Comparison of ENCODE assay signal across 8 cellular contexts in genomic region chr7:151083071-151083823, GRCh38. TPM values are rescaled to one million over a fixed set of nuclear protein-coding genes. Genes with fewer than 3 reads are reported as not detected.
DNase-seq lines count a peak whose midpoint lies in the region; ATAC-seq, FAIRE-seq and TF ChIP-seq lines count a peak whose summit lies in the region.

Gene TMUB1, minus strand, starts transcription at chr7:151083493. Its CDS starts 930 bp downstream, at chr7:151082563.

- H3K4me3 ChIP-seq in AG10803 (ENCODE audit: low read length), result peak within 1 kb of the TSS; percentile 77
- peak within 1 kb of the TSS; percentile 48 to 76 (median 62) for H3K4me3 ChIP-seq in endothelial cell of umbilical vein (replicated peaks in 1 of 3; ENCODE audit: insufficient read depth in 1 of 3, low read depth in 1 of 3, low read length in 3 of 3)
- H3K4me3 ChIP-seq in muscle layer of duodenum (ENCODE audit: low read depth in 1 of 2, low read length in 2 of 2), result peak within 1 kb of the TSS; percentile 74 to 89

- H3K27ac ChIP-seq in endothelial cell of umbilical vein (ENCODE audit: insufficient read depth, low read depth, low read length), result peak within 1 kb of the TSS; percentile 45
- H3K27ac ChIP-seq in muscle layer of duodenum (ENCODE audit: low read length), result peak within 1 kb of the TSS; percentile 77

- no TSS peak for BruUV-seq in endothelial cell of umbilical vein (replicated peaks; lab: Mats Ljungman, UMichigan)

- CTCF ChIA-PET in activated CD8-positive, alpha-beta memory T cell treated with anti-CD3 and anti-CD28 coated beads, Interleukin-2, amount 10 ng/mL, durations not matched to agents 7 days and 5 days (lab: Charles Lee), result interaction anchor here (0.6 to 3.4 kb wide), 9 partner anchors 16 to 75 kb away, joined by 3 to 15 read pairs (median 3); partner anchors contain the start of genes ABCB8 and SLC4A2
- CTCF ChIA-PET in endothelial cell of umbilical vein (lab: Charles Lee), result interaction anchor here (0.6 to 1.0 kb wide), 2 partner anchors 40 to 271 kb away, joined by 3 read pairs; no protein-coding TSS in a partner anchor

- H3K9me1 ChIP-seq in endothelial cell of umbilical vein (replicated peaks; ENCODE audit: control insufficient read depth, extremely low read depth, insufficient read depth, low read length), result no peaks in the 10 kb centered on the region

- TF ChIP-seq POLR2A in GM18951 (IDR thresholded peaks at IDR 0.05; ENCODE audit: extremely low read depth, insufficient read depth, insufficient read length), result peak; percentile 75
- TF ChIP-seq POLR2A in endothelial cell of umbilical vein (IDR thresholded peaks at IDR 0.05; ENCODE audit: low read depth, low read length), result peak; percentile 27

- H3K27me3 ChIP-seq in endothelial cell of umbilical vein (ENCODE audit: control insufficient read depth in 2 of 2, insufficient read depth in 2 of 2, low read length in 2 of 2), result no peaks in the 10 kb centered on the region
- no peaks in the 10 kb centered on the region for H3K27me3 ChIP-seq in muscle layer of duodenum (ENCODE audit: low read depth, low read length)

- intact Hi-C loops in endothelial cell of umbilical vein (cut with micrococcal nuclease), result no loop called here

- dilution Hi-C loops in endothelial cell of umbilical vein (cut with MboI; ENCODE audit: extremely low pct_ligation_motif_present, low sequenced_read_pairs), result no loop called here

- no peaks in the 10 kb centered on the region for H3K36me3 ChIP-seq in endothelial cell of umbilical vein (ENCODE audit: control insufficient read depth in 2 of 2, extremely low read depth in 1 of 2, insufficient read depth in 2 of 2, low read length in 2 of 2)
- H3K36me3 ChIP-seq in muscle layer of duodenum (ENCODE audit: control insufficient read depth in 1 of 2, insufficient read depth in 2 of 2, low read length in 2 of 2), result no peaks in the 10 kb centered on the region

- POLR2A ChIA-PET in endothelial cell of umbilical vein (lab: Charles Lee), result interaction anchor here (0.6 kb wide), 1 partner anchor 52 kb away, joined by 4 read pairs; no protein-coding TSS in a partner anchor

- peak within 1 kb of the TSS; percentile 94 for H3K27ac Mint-ChIP-seq in activated CD8-positive, alpha-beta memory T cell treated with anti-CD3 and anti-CD28 coated beads, Interleukin-2, amount 10 ng/mL, durations not matched to agents 7 days and 5 days

- H3K4me3 Mint-ChIP-seq in activated CD8-positive, alpha-beta memory T cell treated with anti-CD3 and anti-CD28 coated beads, Interleukin-2, amount 10 ng/mL, durations not matched to agents 7 days and 5 days, result peak within 1 kb of the TSS; percentile 95

- FAIRE-seq in endothelial cell of umbilical vein (lab: Jason Lieb, UNC), result peak; percentile 42

- peaks cover 43% of the 10 kb centered on the region for H3K79me2 ChIP-seq in endothelial cell of umbilical vein (ENCODE audit: control insufficient read depth, insufficient read depth, low read length)

- peak within 1 kb of the TSS; percentile 71 for H3K4me2 ChIP-seq in endothelial cell of umbilical vein (ENCODE audit: insufficient read depth, low read length)

- H3K9ac ChIP-seq in endothelial cell of umbilical vein (replicated peaks; ENCODE audit: extremely low read depth, insufficient read depth, low read length), result peak within 1 kb of the TSS; percentile 35

- H3K36me3 Mint-ChIP-seq in activated CD8-positive, alpha-beta memory T cell treated with anti-CD3 and anti-CD28 coated beads, Interleukin-2, amount 10 ng/mL, durations not matched to agents 7 days and 5 days, result peaks cover 4% of the 10 kb centered on the region

- peaks cover 52% of the 10 kb centered on the region for H3K4me1 Mint-ChIP-seq in activated CD8-positive, alpha-beta memory T cell treated with anti-CD3 and anti-CD28 coated beads, Interleukin-2, amount 10 ng/mL, durations not matched to agents 7 days and 5 days

- peaks cover 14% of the 10 kb centered on the region for H3K27me3 Mint-ChIP-seq in activated CD8-positive, alpha-beta memory T cell treated with anti-CD3 and anti-CD28 coated beads, Interleukin-2, amount 10 ng/mL, durations not matched to agents 7 days and 5 days

- no peaks in the 10 kb centered on the region for H3K9me3 Mint-ChIP-seq in activated CD8-positive, alpha-beta memory T cell treated with anti-CD3 and anti-CD28 coated beads, Interleukin-2, amount 10 ng/mL, durations not matched to agents 7 days and 5 days (ENCODE audit: low read depth)

- in situ Hi-C loops in GM18951 (cut with MboI; ENCODE audit: low sequenced_read_pairs, unreplicated experiment), result no loop called here

- DNase-seq in AG10803 (ENCODE audit: low read depth), result peak; percentile 42
- DNase-seq in NCI-H82 (lab: John Stamatoyannopoulos, UW), result peak; percentile 90
- peak; percentile 88 for DNase-seq in activated CD8-positive, alpha-beta memory T cell treated with anti-CD3 and anti-CD28 coated beads, Interleukin-2, amount 10 ng/mL, durations not matched to agents 7 days and 5 days
- DNase-seq in endothelial cell of umbilical vein (ENCODE audit: low read depth, low spot score), result peak; percentile 63
- peak; percentile 69 to 87 for DNase-seq in stimulated activated CD8-positive, alpha-beta memory T cell treated with anti-CD3 and anti-CD28 coated beads, Interleukin-7, amount 100 ng/mL, for 4 hours (ENCODE audit: low read depth in 2 of 2)

- no peaks in the 10 kb centered on the region for H4K20me1 ChIP-seq in endothelial cell of umbilical vein (replicated peaks; ENCODE audit: control insufficient read depth, extremely low read depth, insufficient read depth, low read length)

- peak within 1 kb of the TSS; percentile 85 for H2AFZ ChIP-seq in endothelial cell of umbilical vein (ENCODE audit: low read depth, low read length)

- TF ChIP-seq CTCF in AG10803 (conservative IDR thresholded peaks at IDR 0.05; ENCODE audit: low read length) (no peak), endothelial cell of umbilical vein (IDR thresholded peaks at IDR 0.05; ENCODE audit: extremely low read depth in 1 of 2, insufficient read depth in 1 of 2, low read depth in 1 of 2, low read length in 2 of 2) (no peak)

- ATAC-seq in HG03175 (IDR thresholded peaks at IDR 0.05; ENCODE audit: unreplicated experiment), result peak; percentile 50
- peak; percentile 63 for ATAC-seq in activated CD8-positive, alpha-beta memory T cell treated with anti-CD3 and anti-CD28 coated beads, Interleukin-2, amount 10 ng/mL, durations not matched to agents 7 days and 5 days

- no peaks in the 10 kb centered on the region for H3K9me3 ChIP-seq in endothelial cell of umbilical vein (replicated peaks; ENCODE audit: control insufficient read depth, insufficient read depth, low read length)
- H3K9me3 ChIP-seq in muscle layer of duodenum (ENCODE audit: control insufficient read depth in 1 of 2, low read length in 2 of 2), result no peaks in the 10 kb centered on the region

- H3K4me1 ChIP-seq in endothelial cell of umbilical vein (ENCODE audit: control insufficient read depth, extremely low read depth, insufficient read depth, low read length), result peaks cover 48% of the 10 kb centered on the region
- peaks cover 24 to 55% of the 10 kb centered on the region in 2 donors for H3K4me1 ChIP-seq in muscle layer of duodenum (ENCODE audit: control insufficient read depth in 1 of 2, insufficient read depth in 2 of 2, low read length in 2 of 2)

TF ChIP-seq in endothelial cell of umbilical vein, 7 proteins besides CTCF, POLR2A, EP300 and RAD21:
- no peak for TF ChIP-seq GATA2 (IDR thresholded peaks at IDR 0.05; ENCODE audit: insufficient read depth, insufficient read length, low read depth, low read length)
- no peak for TF ChIP-seq MAX (IDR thresholded peaks at IDR 0.05; ENCODE audit: insufficient read depth, insufficient read length)
- no peak for TF ChIP-seq EZH2 (IDR thresholded peaks at IDR 0.05; ENCODE audit: borderline replicate concordance, low read depth, low read length, severe bottlenecking)
- no peak for TF ChIP-seq FOS (IDR thresholded peaks at IDR 0.05; ENCODE audit: borderline replicate concordance, insufficient read depth, low read length)
- TF ChIP-seq POLR2AphosphoS5 (IDR thresholded peaks at IDR 0.05; ENCODE audit: insufficient read depth, low read depth, low read length), result peak; percentile 45
- no peak for TF ChIP-seq JUN (IDR thresholded peaks at IDR 0.05; ENCODE audit: borderline replicate concordance, insufficient read depth, insufficient read length, low read depth)

RNA-seq across cellular contexts. Expression of gene TMUB1, which starts in this region (rescaled TPM):
- 10 to 100 TPM; 83.1 to 85.7 TPM for total RNA-seq in activated CD8-positive, alpha-beta memory T cell treated with anti-CD3 and anti-CD28 coated beads, Interleukin-2, amount 10 ng/mL, durations not matched to agents 7 days and 5 days
- total RNA-seq in endothelial cell of umbilical vein, result 36.7 and 41.3 TPM in 2 replicates
- 45.3 and 66.0 TPM in 2 replicates for polyA plus RNA-seq in endothelial cell of umbilical vein
- polyA plus RNA-seq in endothelial cell of umbilical vein (2011; cell fraction: cytosol; rRNA removed), result 22.1 and 32.3 TPM in 2 replicates
- 20.0 and 21.2 TPM in 2 replicates for polyA plus RNA-seq in endothelial cell of umbilical vein (2011; cell fraction: nucleus; rRNA removed)
- 19.6 and 25.4 TPM in 2 replicates for polyA plus RNA-seq in endothelial cell of umbilical vein (2012)
- polyA minus RNA-seq in endothelial cell of umbilical vein, result 6.5 and 13.0 TPM in 2 replicates
- 17.2 TPM for polyA minus RNA-seq in endothelial cell of umbilical vein (2011; cell fraction: cytosol; rRNA and poly(A)+ RNA removed)
- 5.0 and 9.3 TPM in 2 replicates for polyA minus RNA-seq in endothelial cell of umbilical vein (2011; cell fraction: nucleus; rRNA and poly(A)+ RNA removed)

Comparison
In these comparisons a context has a peak if more than half of its experiments do, and no peak if none do; other contexts are left out.
1. Peak in every context shown above with its lines: DNase-seq, ATAC-seq, H3K4me3 ChIP-seq and H3K27ac ChIP-seq.